8 cellular contexts compared by ENCODE assay signal in the genomic region with DNA sequence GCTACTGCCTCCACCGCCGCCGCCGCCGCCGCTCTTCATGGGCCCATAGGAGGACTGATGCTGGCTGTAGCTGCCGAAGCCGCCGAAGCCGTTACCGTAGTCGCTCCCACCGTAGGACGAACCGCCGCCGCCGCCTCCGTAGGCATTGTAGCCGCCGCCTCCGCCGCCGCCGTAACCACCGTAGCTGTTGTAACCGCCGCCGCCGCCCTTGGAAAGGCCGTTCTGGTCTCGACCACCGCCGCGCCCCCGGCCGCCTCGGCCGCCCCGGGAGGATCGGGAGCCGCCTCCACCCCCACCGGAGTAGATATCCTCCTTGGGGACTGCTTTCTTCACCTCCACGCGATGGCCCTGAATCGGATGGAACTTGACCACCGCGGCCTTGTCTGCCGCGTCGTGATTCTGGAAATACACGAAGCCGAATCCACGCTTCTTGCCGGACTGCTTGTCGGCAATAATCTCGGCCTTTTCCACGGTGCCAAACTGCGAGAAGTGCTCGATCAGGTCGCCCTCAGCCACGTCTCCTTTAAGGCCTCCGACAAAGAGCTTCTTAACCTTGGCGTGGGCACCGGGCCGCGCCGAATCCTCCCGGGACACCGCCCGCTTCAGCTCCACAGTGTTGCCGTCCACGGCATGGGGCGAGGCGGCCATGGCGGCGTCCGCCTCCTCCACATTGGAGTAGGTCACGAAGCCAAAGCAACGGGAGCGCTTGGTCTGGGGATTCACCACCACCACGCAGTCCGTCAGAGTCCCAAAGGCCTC. TPM values are rescaled to one million over a fixed set of nuclear protein-coding genes. Genes with fewer than 3 reads are reported as not detected.
DNase-seq lines count a peak whose midpoint lies in the region; ATAC-seq and TF ChIP-seq lines count a peak whose summit lies in the region.

No MANE protein-coding gene starts in this region.

- DNase-seq in NCI-H2227 (lab: John Stamatoyannopoulos, UW; ENCODE audit: unreplicated experiment) (peak; percentile 37), NCI-H2227 treated with DMSO at 0.1 percent for 48 hours (lab: John Stamatoyannopoulos, UW) (no peak), HK-2 (ENCODE audit: unreplicated experiment) (peak; percentile 8), endodermal cell (peak; percentile 74), thoracic aorta (ENCODE audit: low spot score) (no peak), NCI-H446 treated with DMSO at 0.1 percent for 48 hours (lab: John Stamatoyannopoulos, UW) (no peak)
- no peak for DNase-seq in activated CD8-positive, alpha-beta memory T cell treated with anti-CD3 and anti-CD28 coated beads, Interleukin-2, amount 10 ng/mL, durations not matched to agents 7 days and 5 days

- peak overlapping the region; percentile 100 for H3K27ac Mint-ChIP-seq in activated CD8-positive, alpha-beta memory T cell treated with anti-CD3 and anti-CD28 coated beads, Interleukin-2, amount 10 ng/mL, durations not matched to agents 7 days and 5 days
- H3K27ac Mint-ChIP-seq in endodermal cell: peak overlapping the region; percentile 100

- H3K27me3 Mint-ChIP-seq in activated CD8-positive, alpha-beta memory T cell treated with anti-CD3 and anti-CD28 coated beads, Interleukin-2, amount 10 ng/mL, durations not matched to agents 7 days and 5 days: no peaks in the 10 kb centered on the region
- H3K27me3 Mint-ChIP-seq in endodermal cell (ENCODE audit: insufficient read depth): peaks cover 10% of the 10 kb centered on the region

- peaks cover 29% of the 10 kb centered on the region for H3K4me1 Mint-ChIP-seq in activated CD8-positive, alpha-beta memory T cell treated with anti-CD3 and anti-CD28 coated beads, Interleukin-2, amount 10 ng/mL, durations not matched to agents 7 days and 5 days
- H3K4me1 Mint-ChIP-seq in endodermal cell: peaks cover 13% of the 10 kb centered on the region

- H3K9me3 ChIP-seq in endodermal cell (ENCODE audit: control insufficient read depth, low read length) (no peaks in the 10 kb centered on the region), mucosa of rectum (ENCODE audit: control insufficient read depth in 2 of 2, low read length in 2 of 2) (no peaks in the 10 kb centered on the region), thoracic aorta (no peaks in the 10 kb centered on the region)

- H3K4me3 Mint-ChIP-seq in activated CD8-positive, alpha-beta memory T cell treated with anti-CD3 and anti-CD28 coated beads, Interleukin-2, amount 10 ng/mL, durations not matched to agents 7 days and 5 days: peak overlapping the region; percentile 96
- H3K4me3 Mint-ChIP-seq in endodermal cell: peak overlapping the region; percentile 96

- peak; percentile 2 for ATAC-seq in activated CD8-positive, alpha-beta memory T cell treated with anti-CD3 and anti-CD28 coated beads, Interleukin-2, amount 10 ng/mL, durations not matched to agents 7 days and 5 days
- peak; percentile 18 for ATAC-seq in thoracic aorta (ENCODE audit: insufficient number of reproducible peaks, low FRiP score, low read depth)

- peaks cover 31% of the 10 kb centered on the region for H3K36me3 Mint-ChIP-seq in activated CD8-positive, alpha-beta memory T cell treated with anti-CD3 and anti-CD28 coated beads, Interleukin-2, amount 10 ng/mL, durations not matched to agents 7 days and 5 days
- H3K36me3 Mint-ChIP-seq in endodermal cell (ENCODE audit: low read depth): peaks cover 19% of the 10 kb centered on the region

- no peaks in the 10 kb centered on the region for H3K27me3 ChIP-seq in endodermal cell (ENCODE audit: control insufficient read depth, insufficient read depth, low read length, poor library complexity, severe bottlenecking)
- no peaks in the 10 kb centered on the region for H3K27me3 ChIP-seq in mucosa of rectum (ENCODE audit: control insufficient read depth in 2 of 2, insufficient read depth in 2 of 2, low read length in 2 of 2)
- no peaks in the 10 kb centered on the region for H3K27me3 ChIP-seq in thoracic aorta (replicated peaks; ENCODE audit: insufficient read depth)

- 0 to 1% methylated on average over 45 to 83 of the region's 83 CpGs for WGBS in endodermal cell (ENCODE audit: insufficient coverage in 1 of 2, insufficient read length in 1 of 2), 2 experiments

- H3K9ac ChIP-seq in endodermal cell (ENCODE audit: extremely low read depth, low read length, poor library complexity, severe bottlenecking) (peak overlapping the region; percentile 99), mucosa of rectum (ENCODE audit: low read depth in 1 of 2, low read length in 2 of 2) (peak overlapping the region; percentile 88 to 98)

- H3K36me3 ChIP-seq in endodermal cell (ENCODE audit: control insufficient read depth, insufficient read depth, low read length): peaks cover 31% of the 10 kb centered on the region
- H3K36me3 ChIP-seq in mucosa of rectum (ENCODE audit: control insufficient read depth in 2 of 2, insufficient read depth in 2 of 2, low read length in 2 of 2): peaks cover 0 to 4% of the 10 kb centered on the region in 2 donors
- H3K36me3 ChIP-seq in thoracic aorta: no peaks in the 10 kb centered on the region

- H3K4me1 ChIP-seq in endodermal cell (ENCODE audit: control insufficient read depth, insufficient read depth, low read length) (no peaks in the 10 kb centered on the region), mucosa of rectum (ENCODE audit: control insufficient read depth in 2 of 2, insufficient read depth in 2 of 2, low read length in 2 of 2) (peaks cover 15 to 19% of the 10 kb centered on the region in 2 donors), thoracic aorta (ENCODE audit: control insufficient read depth in 1 of 2, low read depth in 2 of 2) (peaks cover 21 to 37% of the 10 kb centered on the region in 2 donors)

- TF ChIP-seq CTCF in endodermal cell (conservative IDR thresholded peaks at IDR 0.05) (no peak), thoracic aorta (IDR thresholded peaks at IDR 0.05) (no peak)

- H3K4me3 ChIP-seq in endodermal cell (ENCODE audit: low read length) (peak overlapping the region; percentile 99), mucosa of rectum (ENCODE audit: low read length in 2 of 2) (peak overlapping the region; percentile 90 to 91), thoracic aorta (peak overlapping the region; percentile 87)

- CTCF ChIA-PET in activated CD8-positive, alpha-beta memory T cell treated with anti-CD3 and anti-CD28 coated beads, Interleukin-2, amount 10 ng/mL, durations not matched to agents 7 days and 5 days (lab: Charles Lee): interaction anchor here (0.7 to 3.0 kb wide), 10 partner anchors 9 to 281 kb away, joined by 3 to 13 read pairs (median 6); a partner anchor contains a TSS

- H3K27ac ChIP-seq in endodermal cell (ENCODE audit: low read depth, low read length) (peak overlapping the region; percentile 100), mucosa of rectum (ENCODE audit: low read depth in 2 of 2, low read length in 2 of 2) (peak overlapping the region; percentile 99 to 100), thoracic aorta (peak overlapping the region; percentile 98 to 99)

- no peaks in the 10 kb centered on the region for H3K9me3 Mint-ChIP-seq in activated CD8-positive, alpha-beta memory T cell treated with anti-CD3 and anti-CD28 coated beads, Interleukin-2, amount 10 ng/mL, durations not matched to agents 7 days and 5 days (ENCODE audit: low read depth)
- H3K9me3 Mint-ChIP-seq in endodermal cell: no peaks in the 10 kb centered on the region

RNA-seq across cellular contexts. Expression of a gene that starts 0.8 kb away (rescaled TPM):
- 10 to 100 TPM; 26.0 to 34.0 TPM for total RNA-seq in activated CD8-positive, alpha-beta memory T cell treated with anti-CD3 and anti-CD28 coated beads, Interleukin-2, amount 10 ng/mL, durations not matched to agents 7 days and 5 days
- total RNA-seq in endodermal cell: 10 to 100 TPM; 50.7 to 61.0 TPM
- 75.5 TPM for polyA plus RNA-seq in endodermal cell (2013, experiment 1 of 2)
- 72.9 TPM for polyA plus RNA-seq in endodermal cell (2013, experiment 2 of 2)
- total RNA-seq in thoracic aorta: 10 to 100 TPM in 1 of 2 donors, 1 to 10 TPM in 1; 9.3 to 14.9 TPM

RNA-seq across cellular contexts. Expression of a gene that starts 17.5 kb away (rescaled TPM):
- 1 to 10 TPM; 3.0 to 5.7 TPM for total RNA-seq in activated CD8-positive, alpha-beta memory T cell treated with anti-CD3 and anti-CD28 coated beads, Interleukin-2, amount 10 ng/mL, durations not matched to agents 7 days and 5 days
- total RNA-seq in endodermal cell (10 to 100 TPM; 17.5 to 19.4 TPM), thoracic aorta (10 to 100 TPM in 1 of 2 donors, 1 to 10 TPM in 1; 9.1 to 12.8 TPM)
- polyA plus RNA-seq in endodermal cell (2013, experiment 1 of 2): 5.6 TPM
- 5.9 TPM for polyA plus RNA-seq in endodermal cell (2013, experiment 2 of 2)

Comparison
In these comparisons a context has a peak if more than half of its experiments do, and no peak if none do; other contexts are left out.
1. DNase-seq: peak in NCI-H2227 (single experiment), HK-2 (single experiment) and endodermal cell (single experiment); none in NCI-H2227 treated with DMSO at 0.1 percent for 48 hours (single experiment), activated CD8-positive, alpha-beta memory T cell treated with anti-CD3 and anti-CD28 coated beads, Interleukin-2, amount 10 ng/mL, durations not matched to agents 7 days and 5 days (single experiment), thoracic aorta (single experiment) and NCI-H446 treated with DMSO at 0.1 percent for 48 hours (single experiment).
2. Peak in every context shown above with its lines, with median percentiles within 50 percentile points of each other: H3K27ac ChIP-seq and H3K4me3 ChIP-seq.